In genomic region chr11:114034956-114035355, GRCh38 we compare ENCODE assay signal across 1 cellular context.
TF ChIP-seq lines count a peak whose summit lies in the region.

No MANE protein-coding gene starts in this region.

TF ChIP-seq in IMR-90, 13 proteins besides CTCF, POLR2A, EP300 and RAD21 (continued from another document):
- TF ChIP-seq ELK1 (IDR thresholded peaks at IDR 0.05; ENCODE audit: borderline replicate concordance, low read depth, low read length) (no peak), BHLHE40 (IDR thresholded peaks at IDR 0.05; ENCODE audit: low read depth, low read length) (no peak)
TF ChIP-seq in IMR-90: peak in this region for 0.
